Comparison of ENCODE assay signal across 37 cellular contexts in genomic region chr9:23408874-23409273, GRCh38.
"Had no signal": no experiment of that assay in that cellular context is flagged by ENCODE, and none has a peak within 500 bp of the region (broad histone marks: within the 10 kb centered on the region; RNA-seq: fewer than 3 reads in every experiment).

No MANE protein-coding gene starts in this region.

- FAIRE-seq: bronchial epithelial cell, TTC549 had no signal

- H3K36me3 ChIP-seq: ascending aorta, cardiac muscle cell had no signal

- H3K9me3 Mint-ChIP-seq: activated CD4-positive, alpha-beta T cell treated with anti-CD3 and anti-CD28 coated beads, Interleukin-2, amount 10 ng/mL, durations not matched to agents 24 days and 14 days had no signal

- H3K4me1 ChIP-seq: ascending aorta had no signal

- H3K4me1 Mint-ChIP-seq: activated B cell treated with CpG ODN at 0.5 μM for 24 hours; activated CD4-positive, alpha-beta T cell treated with anti-CD3 and anti-CD28 coated beads, Interleukin-2, amount 10 ng/mL, durations not matched to agents 24 days and 14 days; activated CD8-positive, alpha-beta memory T cell treated with anti-CD3 and anti-CD28 coated beads, Interleukin-2, amount 10 ng/mL, durations not matched to agents 7 days and 5 days; activated naive CD4-positive, alpha-beta T cell treated with anti-CD3 and anti-CD28 coated beads, Interleukin-2, amount 10 ng/mL, durations not matched to agents 7 days and 5 days; activated naive CD4-positive, alpha-beta T cell treated with anti-CD3 and anti-CD28 coated beads, Interleukin-2, amount 50 U/mL, for 24 hours; activated naive CD8-positive, alpha-beta T cell treated with anti-CD3 and anti-CD28 coated beads, Interleukin-2, amount 10 ng/mL, durations not matched to agents 7 days and 5 days; activated naive CD8-positive, alpha-beta T cell treated with anti-CD3 and anti-CD28 coated beads, Interleukin-2, amount 50 U/mL, for 24 hours; central memory CD8-positive, alpha-beta T cell had no signal

- H3K27ac Mint-ChIP-seq: activated B cell treated with CpG ODN at 0.5 μM for 24 hours; activated CD4-positive, alpha-beta memory T cell treated with anti-CD3 and anti-CD28 coated beads for 36 hours; activated CD4-positive, alpha-beta T cell treated with anti-CD3 and anti-CD28 coated beads, Interleukin-2, amount 10 ng/mL, durations not matched to agents 24 days and 14 days; activated CD8-positive, alpha-beta memory T cell treated with anti-CD3 and anti-CD28 coated beads, Interleukin-2, amount 10 ng/mL, durations not matched to agents 7 days and 5 days; activated CD8-positive, alpha-beta T cell treated with anti-CD3 and anti-CD28 coated beads for 36 hours; activated naive CD4-positive, alpha-beta T cell treated with anti-CD3 and anti-CD28 coated beads, Interleukin-2, amount 10 ng/mL, durations not matched to agents 7 days and 5 days; activated naive CD4-positive, alpha-beta T cell treated with anti-CD3 and anti-CD28 coated beads, Interleukin-2, amount 50 U/mL, for 24 hours; activated naive CD8-positive, alpha-beta T cell; activated naive CD8-positive, alpha-beta T cell treated with anti-CD3 and anti-CD28 coated beads, Interleukin-2, amount 10 ng/mL, durations not matched to agents 7 days and 5 days; activated naive CD8-positive, alpha-beta T cell treated with anti-CD3 and anti-CD28 coated beads, Interleukin-2, amount 50 U/mL, for 24 hours; activated T-cell treated with anti-CD3 and anti-CD28 coated beads, Interleukin-2, amount 50 U/mL, for 24 hours; activated T-helper 2 cell treated with anti-CD3 and anti-CD28 coated beads, Interferon-gamma antibody, Interleukin-2, Interleukin-4, amounts not matched to agents 10 μg/mL and 5 μg/mL and 100 μg/mL, durations not matched to agents 14 hours and 24 hours and 36 hours; brain; T-helper 1 cell treated with Interleukin-12 subunit alpha and Interleukin-12 subunit beta and Interleukin-4 antibody, amounts not matched to agents 30 μg/mL and 1 μg/mL, for 36 hours; T-helper 2 cell treated with Interferon-gamma antibody and Interleukin-4, amounts not matched to agents 5 μg/mL and 100 μg/mL, for 36 hours had no signal

- H3K27ac ChIP-seq: ascending aorta, cardiac muscle cell, VCaP had no signal

- DNase-seq: activated B cell treated with CpG ODN at 0.5 μM for 24 hours; activated CD4-positive, alpha-beta memory T cell treated with anti-CD3 and anti-CD28 coated beads for 36 hours; activated CD4-positive, alpha-beta T cell treated with anti-CD3 and anti-CD28 coated beads for 4 hours; activated CD4-positive, alpha-beta T cell treated with anti-CD3 and anti-CD28 coated beads, Interleukin-2, amount 10 ng/mL, durations not matched to agents 24 days and 14 days; activated CD4-positive, alpha-beta T cell treated with anti-CD3 and anti-CD28 coated beads, Interleukin-2, amount 50 U/mL, for 1 hour; activated CD4-positive, alpha-beta T cell treated with anti-CD3 and anti-CD28 coated beads, Interleukin-2, amount 50 U/mL, for 4 hours; activated CD4-positive, CD25-positive, alpha-beta regulatory T cell treated with anti-CD3 and anti-CD28 coated beads, Interleukin-2, amount 50 U/mL, for 72 hours; activated CD8-positive, alpha-beta memory T cell treated with anti-CD3 and anti-CD28 coated beads, Interleukin-2, amount 10 ng/mL, durations not matched to agents 7 days and 5 days; activated CD8-positive, alpha-beta memory T cell treated with anti-CD3 and anti-CD28 coated beads, Interleukin-2, amount 50 U/mL, for 48 hours; activated CD8-positive, alpha-beta T cell treated with anti-CD3 and anti-CD28 coated beads for 36 hours; activated effector memory CD4-positive, alpha-beta T cell treated with Interleukin-2 at 50 U/mL for 16 hours; activated gamma-delta T cell; activated naive CD4-positive, alpha-beta T cell treated with anti-CD3 and anti-CD28 coated beads, Interleukin-2, amount 10 ng/mL, durations not matched to agents 7 days and 5 days; activated naive CD4-positive, alpha-beta T cell treated with Interleukin-2 at 50 U/mL for 16 hours; activated naive CD8-positive, alpha-beta T cell treated with anti-CD3 and anti-CD28 coated beads, Interleukin-2, amount 10 ng/mL, durations not matched to agents 7 days and 5 days; activated naive CD8-positive, alpha-beta T cell treated with anti-CD3 and anti-CD28 coated beads, Interleukin-2, amount 50 U/mL, for 24 hours; activated T-cell treated with anti-CD3 and anti-CD28 coated beads, Interleukin-2, amount 50 U/mL, for 24 hours; activated T-cell treated with anti-CD3 and anti-CD28 coated beads, Interleukin-2, amount 50 U/mL, for 48 hours; amygdala; anterior cingulate cortex; caudate nucleus; cerebellar nuclear complex; T-helper 1 cell; T-helper 2 cell; T-helper 9 cell had no signal

- ATAC-seq: activated CD8-positive, alpha-beta memory T cell treated with anti-CD3 and anti-CD28 coated beads, Interleukin-2, amount 10 ng/mL, durations not matched to agents 7 days and 5 days; activated CD8-positive, alpha-beta T cell treated with anti-CD3 and anti-CD28 coated beads for 36 hours; activated naive CD8-positive, alpha-beta T cell treated with anti-CD3 and anti-CD28 coated beads, Interleukin-2, amount 50 U/mL, for 24 hours had no signal

- H3K4me3 ChIP-seq: ascending aorta, cardiac muscle cell had no signal

- H3K9me3 ChIP-seq: ascending aorta had no signal

- H3K36me3 Mint-ChIP-seq: activated CD4-positive, alpha-beta memory T cell treated with anti-CD3 and anti-CD28 coated beads for 36 hours; activated CD8-positive, alpha-beta memory T cell treated with anti-CD3 and anti-CD28 coated beads, Interleukin-2, amount 10 ng/mL, durations not matched to agents 7 days and 5 days; activated naive CD4-positive, alpha-beta T cell treated with anti-CD3 and anti-CD28 coated beads, Interleukin-2, amount 10 ng/mL, durations not matched to agents 7 days and 5 days; activated naive CD4-positive, alpha-beta T cell treated with anti-CD3 and anti-CD28 coated beads, Interleukin-2, amount 50 U/mL, for 24 hours; activated naive CD8-positive, alpha-beta T cell; activated naive CD8-positive, alpha-beta T cell treated with anti-CD3 and anti-CD28 coated beads, Interleukin-2, amount 10 ng/mL, durations not matched to agents 7 days and 5 days; brain had no signal

- H3K4me3 Mint-ChIP-seq: activated B cell treated with CpG ODN at 0.5 μM for 24 hours; activated CD4-positive, alpha-beta memory T cell treated with anti-CD3 and anti-CD28 coated beads for 36 hours; activated CD4-positive, alpha-beta T cell treated with anti-CD3 and anti-CD28 coated beads, Interleukin-2, amount 10 ng/mL, durations not matched to agents 24 days and 14 days; activated CD8-positive, alpha-beta memory T cell treated with anti-CD3 and anti-CD28 coated beads, Interleukin-2, amount 10 ng/mL, durations not matched to agents 7 days and 5 days; activated CD8-positive, alpha-beta T cell treated with anti-CD3 and anti-CD28 coated beads for 36 hours; activated naive CD4-positive, alpha-beta T cell treated with anti-CD3 and anti-CD28 coated beads, Interleukin-2, amount 10 ng/mL, durations not matched to agents 7 days and 5 days; activated naive CD4-positive, alpha-beta T cell treated with anti-CD3 and anti-CD28 coated beads, Interleukin-2, amount 50 U/mL, for 24 hours; activated naive CD8-positive, alpha-beta T cell; activated naive CD8-positive, alpha-beta T cell treated with anti-CD3 and anti-CD28 coated beads, Interleukin-2, amount 10 ng/mL, durations not matched to agents 7 days and 5 days; activated naive CD8-positive, alpha-beta T cell treated with anti-CD3 and anti-CD28 coated beads, Interleukin-2, amount 50 U/mL, for 24 hours; activated T-cell treated with anti-CD3 and anti-CD28 coated beads, Interleukin-2, amount 50 U/mL, for 24 hours; brain; central memory CD8-positive, alpha-beta T cell; T-helper 1 cell treated with Interleukin-12 subunit alpha and Interleukin-12 subunit beta and Interleukin-4 antibody, amounts not matched to agents 30 μg/mL and 1 μg/mL, for 36 hours; T-helper 2 cell treated with Interferon-gamma antibody and Interleukin-4, amounts not matched to agents 5 μg/mL and 100 μg/mL, for 36 hours had no signal

- H3K27me3 ChIP-seq: ascending aorta, cardiac muscle cell had no signal
